In genomic region chr9:121189006-121189405, GRCh38 we compare ENCODE assay signal across 14 cellular contexts. TPM values are rescaled to one million over a fixed set of nuclear protein-coding genes. Genes with fewer than 3 reads are reported as not detected.
DNase-seq lines count a peak whose midpoint lies in the region; ATAC-seq and TF ChIP-seq lines count a peak whose summit lies in the region.
"Had no signal": no experiment of that assay in that cellular context is flagged by ENCODE, and none has a peak within 500 bp of the region (broad histone marks: within the 10 kb centered on the region; RNA-seq: fewer than 3 reads in every experiment).

No MANE protein-coding gene starts in this region.

- TF ChIP-seq CTCF in HEK293 (tag by site-specific recombination; IDR thresholded peaks at IDR 0.05) = no peak
- TF ChIP-seq CTCF in omental fat pad (IDR thresholded peaks at IDR 0.05) = no peak
- TF ChIP-seq CTCF in left ventricle myocardium inferior (IDR thresholded peaks at IDR 0.05; ENCODE audit: borderline replicate concordance) = no peak

- no peaks in the 10 kb centered on the region for H3K27me3 ChIP-seq in left ventricle myocardium inferior (ENCODE audit: low read depth)

- H3K4me1 ChIP-seq in HEK293 (ENCODE audit: control insufficient read depth, insufficient read depth, low read length) (peaks cover 7% of the 10 kb centered on the region), left ventricle myocardium inferior (peaks cover 97% of the 10 kb centered on the region)

- intact Hi-C loops in activated naive CD4-positive, alpha-beta T cell treated with anti-CD3 and anti-CD28 coated beads for 36 hours (cut with micrococcal nuclease) = no loop called here
- intact Hi-C loops in left ventricle myocardium inferior (cut with micrococcal nuclease) = no loop called here

- H3K4me1 Mint-ChIP-seq in activated naive CD4-positive, alpha-beta T cell treated with anti-CD3 and anti-CD28 coated beads for 36 hours (ENCODE audit: low read depth) = peaks cover 85% of the 10 kb centered on the region
- peaks cover 89% of the 10 kb centered on the region for H3K4me1 Mint-ChIP-seq in activated naive CD8-positive, alpha-beta T cell treated with anti-CD3 and anti-CD28 coated beads, Interleukin-2, amount 50 U/mL, for 24 hours
- H3K4me1 Mint-ChIP-seq in naive thymus-derived CD8-positive, alpha-beta T cell = peaks cover 28 to 89% (median 76%) of the 10 kb centered on the region in 4 donors

- H3K4me3 Mint-ChIP-seq in activated naive CD4-positive, alpha-beta T cell treated with anti-CD3 and anti-CD28 coated beads for 36 hours = no peak overlapping the region
- H3K4me3 Mint-ChIP-seq in activated naive CD8-positive, alpha-beta T cell treated with anti-CD3 and anti-CD28 coated beads, Interleukin-2, amount 50 U/mL, for 24 hours = no peak overlapping the region
- H3K4me3 Mint-ChIP-seq in naive thymus-derived CD8-positive, alpha-beta T cell = no peak overlapping the region

- no peaks in the 10 kb centered on the region for H3K9me3 ChIP-seq in HEK293 (ENCODE audit: control insufficient read depth, insufficient read depth, low read depth, low read length)
- no peaks in the 10 kb centered on the region for H3K9me3 ChIP-seq in left ventricle myocardium inferior (replicated peaks)
- H3K9me3 ChIP-seq: HAP-1 had no signal

- DNase-seq in activated naive CD4-positive, alpha-beta T cell treated with anti-CD3 and anti-CD28 coated beads for 36 hours = no peak
- no peak for DNase-seq in activated naive CD4-positive, alpha-beta T cell treated with Interleukin-2 at 50 U/mL for 16 hours
- no peak for DNase-seq in activated naive CD8-positive, alpha-beta T cell treated with anti-CD3 and anti-CD28 coated beads, Interleukin-2, amount 50 U/mL, for 24 hours
- no peak for DNase-seq in naive thymus-derived CD8-positive, alpha-beta T cell
- DNase-seq in omental fat pad (ENCODE audit: low spot score) = no peak
- DNase-seq in left ventricle myocardium inferior = no peak
- DNase-seq: ACHN, MM.1S, NCI-H1105, NCI-H187, NCI-H446 had no signal

- peak overlapping the region; percentile 70 for H3K27ac Mint-ChIP-seq in activated naive CD4-positive, alpha-beta T cell treated with anti-CD3 and anti-CD28 coated beads for 36 hours
- H3K27ac Mint-ChIP-seq in activated naive CD8-positive, alpha-beta T cell treated with anti-CD3 and anti-CD28 coated beads, Interleukin-2, amount 50 U/mL, for 24 hours = peak overlapping the region; percentile 26
- H3K27ac Mint-ChIP-seq in naive thymus-derived CD8-positive, alpha-beta T cell = peak overlapping the region in 7 of 10 donors; percentile 20 to 84 (median 77)

- H3K27ac ChIP-seq in HEK293 (ENCODE audit: extremely low read depth, low read depth, low read length) (no peak overlapping the region), left ventricle myocardium inferior (replicated peaks) (no peak overlapping the region)

- H3K9me3 Mint-ChIP-seq in activated naive CD4-positive, alpha-beta T cell treated with anti-CD3 and anti-CD28 coated beads for 36 hours = no peaks in the 10 kb centered on the region
- H3K9me3 Mint-ChIP-seq in activated naive CD8-positive, alpha-beta T cell treated with anti-CD3 and anti-CD28 coated beads, Interleukin-2, amount 50 U/mL, for 24 hours = no peaks in the 10 kb centered on the region
- no peaks in the 10 kb centered on the region for H3K9me3 Mint-ChIP-seq in naive thymus-derived CD8-positive, alpha-beta T cell

- no peak for ATAC-seq in activated naive CD8-positive, alpha-beta T cell treated with anti-CD3 and anti-CD28 coated beads, Interleukin-2, amount 50 U/mL, for 24 hours
- no peak for ATAC-seq in naive thymus-derived CD8-positive, alpha-beta T cell
- no peak for ATAC-seq in GM19463 (IDR thresholded peaks at IDR 0.05; ENCODE audit: unreplicated experiment)
- no peak for ATAC-seq in omental fat pad (ENCODE audit: low FRiP score)

- peaks cover 0 to 16% of the 10 kb centered on the region in 2 experiments; a peak in 1 of 3 replicates for H3K36me3 ChIP-seq in HEK293 (ENCODE audit: control insufficient read depth in 2 of 2, insufficient read depth in 1 of 2, low read length in 2 of 2)
- peaks cover 9% of the 10 kb centered on the region for H3K36me3 ChIP-seq in left ventricle myocardium inferior

- H3K4me3 ChIP-seq in HEK293 (ENCODE audit: low read depth, low read length) (no peak overlapping the region), left ventricle myocardium inferior (no peak overlapping the region)
- H3K4me3 ChIP-seq: HAP-1 had no signal

- CTCF ChIA-PET in activated naive CD4-positive, alpha-beta T cell treated with anti-CD3 and anti-CD28 coated beads for 36 hours (lab: Charles Lee) = interaction anchor here (1.2 kb wide), 1 partner anchor 20 kb away, joined by 3 read pairs; no protein-coding TSS in a partner anchor
- CTCF ChIA-PET in HEK293 (lab: Yijun Ruan, JAX) = interaction anchor here (0.6 to 1.3 kb wide), 7 partner anchors 9 to 434 kb away, joined by 3 to 5 read pairs (median 4); partner anchors contain the start of gene RAB14

- peaks cover 20% of the 10 kb centered on the region for H3K36me3 Mint-ChIP-seq in activated naive CD4-positive, alpha-beta T cell treated with anti-CD3 and anti-CD28 coated beads for 36 hours (ENCODE audit: low read depth)
- H3K36me3 Mint-ChIP-seq in activated naive CD8-positive, alpha-beta T cell treated with anti-CD3 and anti-CD28 coated beads, Interleukin-2, amount 50 U/mL, for 24 hours (ENCODE audit: low read depth) = peaks cover 41% of the 10 kb centered on the region
- peaks cover 0 to 61% (median 10%) of the 10 kb centered on the region in 3 donors for H3K36me3 Mint-ChIP-seq in naive thymus-derived CD8-positive, alpha-beta T cell

- POLR2A ChIA-PET in HEK293 (lab: Yijun Ruan, JAX) = interaction anchor here (1.3 kb wide), 1 partner anchor 13 kb away, joined by 4 read pairs; the partner anchor contains the start of gene RAB14
- POLR2A ChIA-PET in naive thymus-derived CD8-positive, alpha-beta T cell (lab: Charles Lee) = interaction anchor here (1.2 kb wide), 1 partner anchor 29 kb away, joined by 3 read pairs; no protein-coding TSS in a partner anchor

- H3K27me3 Mint-ChIP-seq in activated naive CD4-positive, alpha-beta T cell treated with anti-CD3 and anti-CD28 coated beads for 36 hours (ENCODE audit: low read depth) = no peaks in the 10 kb centered on the region
- H3K27me3 Mint-ChIP-seq in activated naive CD8-positive, alpha-beta T cell treated with anti-CD3 and anti-CD28 coated beads, Interleukin-2, amount 50 U/mL, for 24 hours = no peaks in the 10 kb centered on the region
- H3K27me3 Mint-ChIP-seq in naive thymus-derived CD8-positive, alpha-beta T cell = no peaks in the 10 kb centered on the region

TF ChIP-seq in HEK293, 187 proteins besides CTCF, POLR2A, EP300 and RAD21:
- no peak for TF ChIP-seq ZNF544 (tag by site-specific recombination; IDR thresholded peaks at IDR 0.05)
- TF ChIP-seq ZNF10 (tag by site-specific recombination; IDR thresholded peaks at IDR 0.05) = peak; percentile 91
- TF ChIP-seq ZBTB20 (tag by site-specific recombination; IDR thresholded peaks at IDR 0.05) = peak; percentile 36; the same call in 1 of the 2 replicates
- TF ChIP-seq ZNF585B (tag by site-specific recombination; IDR thresholded peaks at IDR 0.05) = no peak
- no peak for TF ChIP-seq ZNF645 (tag by site-specific recombination; IDR thresholded peaks at IDR 0.05)
- no peak for TF ChIP-seq ZNF48 (tag by site-specific recombination; IDR thresholded peaks at IDR 0.05)
- no peak for TF ChIP-seq ZNF501 (tag by site-specific recombination; IDR thresholded peaks at IDR 0.05)
- no peak for TF ChIP-seq ZNF704 (tag by site-specific recombination; IDR thresholded peaks at IDR 0.05)
- TF ChIP-seq ZNF670 (tag by site-specific recombination; IDR thresholded peaks at IDR 0.05; ENCODE audit: low read depth) = no peak
- TF ChIP-seq ZBTB17 (tag by site-specific recombination; IDR thresholded peaks at IDR 0.05) = 0 out of 2 replicates have a peak, but pooled peaks have one; percentile 4

RNA-seq across cellular contexts. Expression of gene RAB14, which starts 12.7 kb away (rescaled TPM):
- total RNA-seq in activated naive CD4-positive, alpha-beta T cell treated with anti-CD3 and anti-CD28 coated beads for 36 hours = 10 to 100 TPM; 61.1 to 64.2 TPM
- 10 to 100 TPM; 49.6 to 62.3 TPM for total RNA-seq in naive thymus-derived CD8-positive, alpha-beta T cell
- polyA plus RNA-seq in naive thymus-derived CD8-positive, alpha-beta T cell = 10 to 100 TPM; 34.6 to 37.2 (median 36.8) TPM
- total RNA-seq in omental fat pad = 10 to 100 TPM; 31.0 to 44.8 (median 35.6) TPM
- 51.3 TPM for total RNA-seq in left ventricle myocardium inferior

Comparison
In these comparisons a context has a peak if more than half of its experiments do, and no peak if none do; other contexts are left out.
1. H3K27ac Mint-ChIP-seq: peak in every context shown above with its lines; median percentile 77 in naive thymus-derived CD8-positive, alpha-beta T cell; 70 in activated naive CD4-positive, alpha-beta T cell treated with anti-CD3 and anti-CD28 coated beads for 36 hours; 26 in activated naive CD8-positive, alpha-beta T cell treated with anti-CD3 and anti-CD28 coated beads, Interleukin-2, amount 50 U/mL, for 24 hours.